1 cellular context compared by ENCODE assay signal in the genomic region with DNA sequence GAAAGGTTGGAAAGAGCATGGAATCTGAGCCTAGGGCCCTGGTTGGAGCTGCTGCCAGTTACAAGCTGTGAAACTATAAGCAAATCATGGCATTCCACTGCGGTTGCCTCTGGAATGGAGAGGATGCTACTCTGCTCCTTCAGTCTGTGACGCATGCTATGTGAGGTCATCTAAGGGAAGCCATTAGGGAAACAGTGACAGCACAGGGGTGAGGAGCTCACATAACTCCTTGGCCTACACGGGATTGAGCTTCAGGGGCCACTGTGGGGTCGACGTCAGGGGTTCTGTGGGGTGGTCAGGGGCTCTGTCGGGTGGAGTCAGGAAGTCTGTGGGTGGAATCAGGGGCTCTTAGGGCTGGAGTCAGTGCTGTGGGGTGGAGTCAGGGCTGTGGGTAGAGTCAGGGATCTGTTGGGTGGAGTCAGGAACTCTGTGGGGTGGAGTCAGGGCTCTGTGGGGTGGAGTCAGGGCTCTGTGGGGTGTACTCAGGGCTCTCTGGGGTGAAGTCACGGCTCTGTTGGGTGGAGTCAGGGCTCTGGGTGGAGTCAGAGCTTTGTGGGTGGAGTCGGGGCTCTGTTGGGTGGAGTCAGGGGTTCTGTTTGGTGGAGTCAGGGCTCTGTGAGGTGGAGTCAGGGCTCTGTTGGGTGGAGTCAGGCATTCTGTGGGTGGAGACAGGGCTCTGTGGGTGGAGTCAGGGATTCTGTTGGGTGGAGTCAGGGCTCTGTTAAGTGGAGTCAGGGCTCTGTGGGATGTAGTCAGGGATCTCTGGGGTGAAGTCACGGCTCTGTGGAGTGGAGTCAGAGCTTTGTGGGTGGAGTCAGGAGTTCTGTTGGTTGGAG.
TF ChIP-seq lines count a peak whose summit lies in the region.

No MANE protein-coding gene starts in this region.

TF ChIP-seq in HCT116, 20 proteins besides CTCF, POLR2A, EP300 and RAD21 (continued from another document):
- TF ChIP-seq FOSL1 (IDR thresholded peaks at IDR 0.05; ENCODE audit: low read depth): no peak
- TF ChIP-seq, protein P1, sequence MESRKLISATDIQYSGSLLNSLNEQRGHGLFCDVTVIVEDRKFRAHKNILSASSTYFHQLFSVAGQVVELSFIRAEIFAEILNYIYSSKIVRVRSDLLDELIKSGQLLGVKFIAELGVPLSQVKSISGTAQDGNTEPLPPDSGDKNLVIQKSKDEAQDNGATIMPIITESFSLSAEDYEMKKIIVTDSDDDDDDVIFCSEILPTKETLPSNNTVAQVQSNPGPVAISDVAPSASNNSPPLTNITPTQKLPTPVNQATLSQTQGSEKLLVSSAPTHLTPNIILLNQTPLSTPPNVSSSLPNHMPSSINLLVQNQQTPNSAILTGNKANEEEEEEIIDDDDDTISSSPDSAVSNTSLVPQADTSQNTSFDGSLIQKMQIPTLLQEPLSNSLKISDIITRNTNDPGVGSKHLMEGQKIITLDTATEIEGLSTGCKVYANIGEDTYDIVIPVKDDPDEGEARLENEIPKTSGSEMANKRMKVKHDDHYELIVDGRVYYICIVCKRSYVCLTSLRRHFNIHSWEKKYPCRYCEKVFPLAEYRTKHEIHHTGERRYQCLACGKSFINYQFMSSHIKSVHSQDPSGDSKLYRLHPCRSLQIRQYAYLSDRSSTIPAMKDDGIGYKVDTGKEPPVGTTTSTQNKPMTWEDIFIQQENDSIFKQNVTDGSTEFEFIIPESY (IDR thresholded peaks at IDR 0.05; ENCODE audit: extremely low read depth, insufficient replicate concordance, low read length): no peak
- no peak for TF ChIP-seq ZFX (IDR thresholded peaks at IDR 0.05)
- TF ChIP-seq, protein P2, sequence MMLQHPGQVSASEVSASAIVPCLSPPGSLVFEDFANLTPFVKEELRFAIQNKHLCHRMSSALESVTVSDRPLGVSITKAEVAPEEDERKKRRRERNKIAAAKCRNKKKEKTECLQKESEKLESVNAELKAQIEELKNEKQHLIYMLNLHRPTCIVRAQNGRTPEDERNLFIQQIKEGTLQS (IDR thresholded peaks at IDR 0.05): no peak
